In genomic region chr4:157739237-157739636, GRCh38 we compare ENCODE assay signal across 1 cellular context.
TF ChIP-seq lines count a peak whose summit lies in the region.

No MANE protein-coding gene starts in this region.

TF ChIP-seq in SK-N-SH treated with all-trans-retinoic acid at 6 μM for 48 hours, 23 proteins besides CTCF, POLR2A, EP300 and RAD21 (continued from another document):
- TF ChIP-seq CREB5 (CRISPR knock-in tag; IDR thresholded peaks at IDR 0.05; ENCODE audit: low read depth) (no peak), ZNF8 (CRISPR knock-in tag; IDR thresholded peaks at IDR 0.05) (no peak), CSDC2 (CRISPR knock-in tag; IDR thresholded peaks at IDR 0.05) (no peak), BACH2 (CRISPR knock-in tag; IDR thresholded peaks at IDR 0.05; ENCODE audit: borderline replicate concordance) (no peak), OSR1 (CRISPR knock-in tag; IDR thresholded peaks at IDR 0.05) (no peak), ZNF565 (CRISPR knock-in tag; conservative IDR thresholded peaks at IDR 0.05; ENCODE audit: low read depth) (no peak), TOX (CRISPR knock-in tag; IDR thresholded peaks at IDR 0.05; ENCODE audit: borderline replicate concordance) (no peak), ZNF70 (CRISPR knock-in tag; IDR thresholded peaks at IDR 0.05) (no peak), ZFP30 (CRISPR knock-in tag; IDR thresholded peaks at IDR 0.05) (no peak), ARNTL (CRISPR knock-in tag; IDR thresholded peaks at IDR 0.05; ENCODE audit: borderline replicate concordance, low read depth) (no peak), GLIS3 (CRISPR knock-in tag; IDR thresholded peaks at IDR 0.05) (no peak)
TF ChIP-seq in SK-N-SH treated with all-trans-retinoic acid at 6 μM for 48 hours: peak in this region for 0.
